In genomic region chr3:185498503-185499396, GRCh38 we compare ENCODE assay signal across 8 cellular contexts. TPM values are rescaled to one million over a fixed set of nuclear protein-coding genes. Genes with fewer than 3 reads are reported as not detected.
A peak's percentile ranks its signal among the peaks of the same experiment; 100 is the strongest.
DNase-seq lines count a peak whose midpoint lies in the region; ATAC-seq and TF ChIP-seq lines count a peak whose summit lies in the region.

TMEM41A (minus strand) TSS chr3:185499035; CDS start chr3:185498961, 74 bp downstream.

- WGBS in adrenal gland, 4 donors = 0 to 1% (median 0%) methylated on average over 29 to 82 of the region's 82 CpGs
- WGBS in heart left ventricle, 4 donors = 1% methylated on average over 25 to 82 of the region's 82 CpGs
- WGBS in transverse colon (ENCODE audit: low coverage in 1 of 2), 2 donors = 0 to 2% methylated on average over 11 to 73 of the region's 82 CpGs

- no peaks in the 10 kb centered on the region for H3K9me3 Mint-ChIP-seq in T-cell

- H3K27ac Mint-ChIP-seq in T-cell = peak within 1 kb of the TSS; percentile 85 to 88

- CTCF ChIA-PET in T-cell (lab: Charles Lee) = interaction anchor here in 1 of 2 donors (0.7 to 1.3 kb wide), 2 partner anchors 88 to 445 kb away, joined by 3 read pairs; partner anchors contain the start of gene SENP2

- H3K4me3 ChIP-seq in adrenal gland = peak within 1 kb of the TSS; percentile 26 to 100 (median 64)
- peak within 1 kb of the TSS; percentile 65 to 98 (median 83) for H3K4me3 ChIP-seq in heart left ventricle
- H3K4me3 ChIP-seq in transverse colon = peak within 1 kb of the TSS; percentile 55 to 100 (median 78)

- ATAC-seq in HG02840 (IDR thresholded peaks at IDR 0.05; ENCODE audit: low FRiP score, unreplicated experiment) = peak; percentile 95
- ATAC-seq in T-cell (replicated peaks in 1 of 4) = peak; percentile 96 to 98 (median 98)
- ATAC-seq in heart left ventricle = peak; percentile 97 to 99 (median 98)

- intact Hi-C loops in adrenal gland (cut with DNase I) = no loop called here
- intact Hi-C loops in heart left ventricle (cut with DNase I) = loop anchor here in 8 of 10 donors (1.0 to 10.0 kb wide), 5 partner anchors 23 to 216 kb away; partner anchors contain the start of genes MAP3K13 (in 1 of the 8) and SENP2 (in 1 of the 8)
- intact Hi-C loops in transverse colon (cut with DNase I; ENCODE audit: low total_unique reads) = no loop called here

- H3K27me3 Mint-ChIP-seq in T-cell = no peaks in the 10 kb centered on the region

- H3K9me3 ChIP-seq in adrenal gland (replicated peaks in 1 of 3) = no peaks in the 10 kb centered on the region
- no peaks in the 10 kb centered on the region for H3K9me3 ChIP-seq in heart left ventricle
- no peaks in the 10 kb centered on the region for H3K9me3 ChIP-seq in transverse colon

- in situ Hi-C loops in GM13976 (cut with MboI; ENCODE audit: low sequenced_read_pairs, unreplicated experiment) (no loop called here), transverse colon (cut with MboI; ENCODE audit: low pct_ligation_motif_present in 1 of 4, low pct_unique_long_range_greater_than_20kb in 1 of 4, low sequenced_read_pairs in 3 of 4) (loop anchor here in 1 of 4 donors (5.0 kb wide), 1 partner anchor 89 kb away; the partner anchor contains the start of gene SENP2)

- peaks cover 26 to 35% of the 10 kb centered on the region in 2 donors for H3K4me1 ChIP-seq in adrenal gland (replicated peaks in 1 of 2)
- H3K4me1 ChIP-seq in heart left ventricle = peaks cover 3 to 36% (median 14%) of the 10 kb centered on the region in 12 donors
- H3K4me1 ChIP-seq in transverse colon = peaks cover 10 to 28% (median 11%) of the 10 kb centered on the region in 4 donors

- TF ChIP-seq CTCF in GM13976 (IDR thresholded peaks at IDR 0.05; ENCODE audit: borderline replicate concordance, control extremely low read depth, extremely low read depth, insufficient read depth, missing control alignments) = no peak
- peak in 1 of 6 experiments; percentile 19 for TF ChIP-seq CTCF in adrenal gland (IDR thresholded peaks at IDR 0.05)
- TF ChIP-seq CTCF in heart left ventricle (IDR thresholded peaks at IDR 0.05) = peak in 3 of 12 donors; percentile 2 to 19 (median 13)
- TF ChIP-seq CTCF in transverse colon (IDR thresholded peaks at IDR 0.05) = peak in 1 of 5 experiments; percentile 3

- POLR2A ChIA-PET in T-cell (lab: Charles Lee) = interaction anchor here in 1 of 2 donors (1.3 kb wide), 1 partner anchor 87 kb away, joined by 5 read pairs; the partner anchor contains the start of gene SENP2

- H3K36me3 Mint-ChIP-seq in T-cell = peaks cover 20% of the 10 kb centered on the region

- DNase-seq in GM13976 (ENCODE audit: low spot score) = peak; percentile 98
- peak; percentile 89 for DNase-seq in NCI-H1436 (lab: John Stamatoyannopoulos, UW)
- peak; percentile 65 to 89 (median 81) for DNase-seq in T-cell
- DNase-seq in adrenal gland = peak; percentile 95 to 97 (median 96)
- DNase-seq in heart left ventricle = peak; percentile 94 to 97 (median 95)
- peak; percentile 81 for DNase-seq in pons (ENCODE audit: low spot score)
- peak; percentile 96 for DNase-seq in transverse colon

- H3K36me3 ChIP-seq in adrenal gland (replicated peaks in 1 of 2) (peaks cover 0 to 31% of the 10 kb centered on the region in 2 donors), heart left ventricle (peaks cover 0 to 32% (median 30%) of the 10 kb centered on the region in 9 donors), transverse colon (peaks cover 0 to 23% (median 9%) of the 10 kb centered on the region in 4 donors)

- H3K27ac ChIP-seq in adrenal gland (peak within 1 kb of the TSS; percentile 75 to 97 (median 89)), heart left ventricle (peak within 1 kb of the TSS; percentile 3 to 91 (median 81)), transverse colon (peak within 1 kb of the TSS; percentile 90 to 96 (median 92))

- H3K27me3 ChIP-seq in adrenal gland (no peaks in the 10 kb centered on the region), heart left ventricle (no peaks in the 10 kb centered on the region), transverse colon (no peaks in the 10 kb centered on the region)

- TF ChIP-seq EP300 in transverse colon (IDR thresholded peaks at IDR 0.05; ENCODE audit: low read depth) = no peak

- H3K4me3 Mint-ChIP-seq in T-cell = peak within 1 kb of the TSS; percentile 90 to 96 (median 91)

- TF ChIP-seq POLR2A in adrenal gland (IDR thresholded peaks at IDR 0.05) (peak; percentile 89 to 99), heart left ventricle (IDR thresholded peaks at IDR 0.05) (peak; percentile 32 to 91), transverse colon (IDR thresholded peaks at IDR 0.05) (peak; percentile 95)

- H3K4me1 Mint-ChIP-seq in T-cell = peaks cover 25 to 33% (median 26%) of the 10 kb centered on the region in 3 donors

RNA-seq across cellular contexts. Expression of gene TMEM41A, which starts in this region (rescaled TPM):
- total RNA-seq in T-cell = 10 to 100 TPM; 20.1 to 25.5 (median 22.2) TPM
- 10 to 100 TPM; 15.8 to 80.3 (median 33.4) TPM for total RNA-seq in adrenal gland
- polyA plus RNA-seq in adrenal gland = 10 to 100 TPM; 19.9 to 56.8 (median 25.0) TPM
- 10 to 100 TPM; 10.1 to 13.5 (median 10.8) TPM for total RNA-seq in heart left ventricle
- polyA plus RNA-seq in heart left ventricle = 10 to 100 TPM in 1 of 2 donors, 1 to 10 TPM in 1; 6.7 to 13.5 TPM
- 10 to 100 TPM; 13.5 to 20.6 (median 15.5) TPM for total RNA-seq in transverse colon

Comparison
In these comparisons a context has a peak if more than half of its experiments do, and no peak if none do; other contexts are left out.
1. Peak in every context shown above with its lines: DNase-seq, ATAC-seq, H3K4me3 ChIP-seq and H3K27ac ChIP-seq.
2. intact Hi-C loops: an anchor here in heart left ventricle (1.0 to 10.0 kb wide); none called in adrenal gland and transverse colon.